15 cellular contexts compared by ENCODE assay signal in the genomic region with DNA sequence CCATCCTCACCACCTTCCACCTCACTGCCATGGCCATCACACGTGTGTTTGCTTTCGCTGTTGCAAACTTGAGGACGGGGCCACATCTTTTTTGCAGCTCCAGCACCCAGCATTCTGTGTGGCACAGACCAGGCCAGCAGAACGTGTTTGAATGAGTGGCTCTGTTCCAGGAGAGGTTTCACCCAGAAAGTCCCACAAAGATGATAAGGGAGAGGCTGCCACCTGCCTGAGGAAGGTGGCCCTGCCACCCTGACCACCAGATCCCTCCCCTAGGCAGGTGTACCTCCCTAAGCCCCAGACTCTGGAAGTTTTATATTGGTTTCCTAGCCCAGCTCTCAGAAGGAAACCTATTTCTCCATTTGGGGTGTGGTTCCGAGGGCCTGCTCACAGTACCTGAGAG.
DNase-seq lines count a peak whose midpoint lies in the region; ATAC-seq and TF ChIP-seq lines count a peak whose summit lies in the region.
"Had no signal": no experiment of that assay in that cellular context is flagged by ENCODE, and none has a peak within 500 bp of the region (broad histone marks: within the 10 kb centered on the region; RNA-seq: fewer than 3 reads in every experiment).

No MANE protein-coding gene starts in this region.

- H3K27me3 Mint-ChIP-seq in nephron progenitor cell (ENCODE audit: low read depth, poor library complexity): peaks cover 6% of the 10 kb centered on the region

- RAD21 ChIA-PET in HCT116 (lab: Charles Lee; ENCODE audit: low non-redundant PET in 1 of 2, low total read pairs in 2 of 2, uncharacterized antibody in 2 of 2, unreplicated experiment in 2 of 2): no interaction called here

- H3K9me2 ChIP-seq in HCT116 (ENCODE audit: insufficient read depth): no peaks in the 10 kb centered on the region

- H3K27ac Mint-ChIP-seq in nephron progenitor cell: no peak overlapping the region
- H3K27ac Mint-ChIP-seq: activated naive CD4-positive, alpha-beta T cell treated with anti-CD3 and anti-CD28 coated beads for 36 hours had no signal

- H3K9me3 ChIP-seq in HCT116 (ENCODE audit: control insufficient read depth in 1 of 2, insufficient read depth in 1 of 2, low read depth in 1 of 2, low read length in 2 of 2) (no peaks in the 10 kb centered on the region), tibial nerve (no peaks in the 10 kb centered on the region)
- H3K9me3 ChIP-seq: heart right ventricle, spleen had no signal

- TF ChIP-seq EP300 in tibial nerve (IDR thresholded peaks at IDR 0.05): no peak

- POLR2A ChIA-PET in HCT116 (lab: Charles Lee): no interaction called here

- no peaks in the 10 kb centered on the region for H3K79me2 ChIP-seq in HCT116 (ENCODE audit: insufficient read depth, low read length)

- H3K27ac ChIP-seq in HCT116 (ENCODE audit: low read depth, low read length): no peak overlapping the region
- no peak overlapping the region for H3K27ac ChIP-seq in tibial nerve
- H3K27ac ChIP-seq: coronary artery, heart right ventricle, spleen had no signal

- DNase-seq in DMS79 treated with DMSO at 0.1 percent for 48 hours (lab: John Stamatoyannopoulos, UW) (peak; percentile 58), HCT116 (ENCODE audit: low read depth, low spot score) (peak; percentile 6), RPMI8226 (peak; percentile 84), kidney epithelial cell (ENCODE audit: low read depth) (no peak), nephron progenitor cell (no peak), NCI-H226 (no peak), tibial nerve (ENCODE audit: low spot score in 2 of 2) (no peak)
- DNase-seq: activated CD4-positive, alpha-beta T cell treated with anti-CD3 and anti-CD28 coated beads for 4 hours; activated naive CD4-positive, alpha-beta T cell treated with anti-CD3 and anti-CD28 coated beads for 36 hours; heart right ventricle; NCI-H1694 treated with DMSO at 0.1 percent for 48 hours; SHP77 treated with DMSO at 0.1 percent for 48 hours; spleen had no signal

- peak; percentile 71 for ATAC-seq in HCT116
- no peak for ATAC-seq in HG02798 (IDR thresholded peaks at IDR 0.05; ENCODE audit: poor library complexity, unreplicated experiment)

- H3K9ac ChIP-seq in HCT116 (ENCODE audit: low read length): no peak overlapping the region

- 71 to 74% methylated on average over 5 of the region's 5 CpGs for WGBS in tibial nerve, 2 donors

- no peak overlapping the region for H3K4me3 Mint-ChIP-seq in nephron progenitor cell
- H3K4me3 Mint-ChIP-seq: activated naive CD4-positive, alpha-beta T cell treated with anti-CD3 and anti-CD28 coated beads for 36 hours had no signal

- TF ChIP-seq CTCF in HCT116 (IDR thresholded peaks at IDR 0.05 in 2 of 3, conservative IDR thresholded peaks at IDR 0.05 in 1 of 3; ENCODE audit: borderline replicate concordance in 1 of 3, insufficient read depth in 1 of 3, low read depth in 2 of 3, low read length in 2 of 3) (peak; percentile 18 to 39 (median 34); a peak in 4 of 6 replicates), kidney epithelial cell (IDR thresholded peaks at IDR 0.05; ENCODE audit: insufficient read depth, low read length, poor library complexity, severe bottlenecking) (peak; percentile 27), nephron progenitor cell (IDR thresholded peaks at IDR 0.05) (no peak), tibial nerve (IDR thresholded peaks at IDR 0.05) (no peak)

- no peak for TF ChIP-seq POLR2A in HCT116 (IDR thresholded peaks at IDR 0.05; ENCODE audit: borderline replicate concordance, extremely low read depth, insufficient read depth, insufficient read length)
- TF ChIP-seq POLR2A in tibial nerve (IDR thresholded peaks at IDR 0.05): no peak

- H3K36me3 ChIP-seq in HCT116 (ENCODE audit: control insufficient read depth in 1 of 2, insufficient read depth in 2 of 2, low read length in 2 of 2): no peaks in the 10 kb centered on the region
- no peaks in the 10 kb centered on the region for H3K36me3 ChIP-seq in kidney epithelial cell (ENCODE audit: control insufficient read depth, insufficient read depth, low read length)
- H3K36me3 ChIP-seq in tibial nerve: no peaks in the 10 kb centered on the region
- H3K36me3 ChIP-seq: heart right ventricle, spleen had no signal

- H3K36me3 Mint-ChIP-seq in nephron progenitor cell (ENCODE audit: low read depth): peaks cover 9% of the 10 kb centered on the region

- CTCF ChIA-PET in HCT116 (lab: Charles Lee): no interaction called here

- no peak overlapping the region for H2AFZ ChIP-seq in HCT116 (ENCODE audit: low read depth, low read length, poor library complexity, severe bottlenecking)

- H3K4me1 ChIP-seq in HCT116 (ENCODE audit: control insufficient read depth in 1 of 2, insufficient read depth in 2 of 2, low read length in 2 of 2) (no peaks in the 10 kb centered on the region), tibial nerve (no peaks in the 10 kb centered on the region)
- H3K4me1 ChIP-seq: heart right ventricle, spleen had no signal

- intact Hi-C loops in HCT116 (cut with micrococcal nuclease): loop anchor here (1.0 kb wide), 1 partner anchor 283 kb away; no protein-coding TSS in a partner anchor

- no peaks in the 10 kb centered on the region for H4K20me1 ChIP-seq in HCT116 (ENCODE audit: insufficient read depth)

- peak; percentile 56 for TF ChIP-seq RAD21 in HCT116 (IDR thresholded peaks at IDR 0.05; ENCODE audit: low read depth)

- no TSS peak for BruUV-seq in HCT116 (replicated peaks; lab: Mats Ljungman, UMichigan)

- H3K4me1 Mint-ChIP-seq in nephron progenitor cell: peaks cover 53% of the 10 kb centered on the region

- H3K9me3 Mint-ChIP-seq in nephron progenitor cell: no peaks in the 10 kb centered on the region
- H3K9me3 Mint-ChIP-seq: activated naive CD4-positive, alpha-beta T cell treated with anti-CD3 and anti-CD28 coated beads for 36 hours had no signal

- H3K27me3 ChIP-seq in HCT116 (ENCODE audit: insufficient read depth, low read length): peaks cover 43% of the 10 kb centered on the region
- H3K27me3 ChIP-seq in kidney epithelial cell (ENCODE audit: control insufficient read depth, insufficient read depth, low read length): peaks cover 8% of the 10 kb centered on the region
- H3K27me3 ChIP-seq in tibial nerve: no peaks in the 10 kb centered on the region

- H3K4me2 ChIP-seq in HCT116 (ENCODE audit: low read length): no peak overlapping the region

- H3K4me3 ChIP-seq in HCT116 (replicated peaks in 1 of 2; ENCODE audit: low read depth in 1 of 2, low read length in 2 of 2) (no peak overlapping the region), kidney epithelial cell (ENCODE audit: low read depth, low read length) (no peak overlapping the region), tibial nerve (no peak overlapping the region)
- H3K4me3 ChIP-seq: coronary artery, heart right ventricle, spleen had no signal

TF ChIP-seq in HCT116, 20 proteins besides CTCF, POLR2A, EP300 and RAD21 (continues in another document):
- TF ChIP-seq YY1 (IDR thresholded peaks at IDR 0.05; ENCODE audit: extremely low read depth, insufficient replicate concordance, low read depth, low read length) (no peak), ZNF274 (IDR thresholded peaks at IDR 0.05; ENCODE audit: low read depth, low read length) (no peak), TCF7L2 (IDR thresholded peaks at IDR 0.05; ENCODE audit: borderline replicate concordance, extremely low read depth, insufficient read depth, insufficient read length) (no peak), CEBPB (IDR thresholded peaks at IDR 0.05; ENCODE audit: low read depth) (no peak), ZFX (IDR thresholded peaks at IDR 0.05) (no peak), EGR1 (IDR thresholded peaks at IDR 0.05; ENCODE audit: low read depth) (no peak), EZH2phosphoT487 (IDR thresholded peaks at IDR 0.05; ENCODE audit: borderline replicate concordance) (no peak), SRF (IDR thresholded peaks at IDR 0.05; ENCODE audit: low read depth) (no peak), ELF1 (IDR thresholded peaks at IDR 0.05; ENCODE audit: borderline replicate concordance, low read depth) (no peak), CBX3 (IDR thresholded peaks at IDR 0.05; ENCODE audit: low read depth) (no peak), SIN3A (IDR thresholded peaks at IDR 0.05; ENCODE audit: low read depth) (no peak), FOSL1 (IDR thresholded peaks at IDR 0.05; ENCODE audit: low read depth) (no peak)
- TF ChIP-seq, protein P1, sequence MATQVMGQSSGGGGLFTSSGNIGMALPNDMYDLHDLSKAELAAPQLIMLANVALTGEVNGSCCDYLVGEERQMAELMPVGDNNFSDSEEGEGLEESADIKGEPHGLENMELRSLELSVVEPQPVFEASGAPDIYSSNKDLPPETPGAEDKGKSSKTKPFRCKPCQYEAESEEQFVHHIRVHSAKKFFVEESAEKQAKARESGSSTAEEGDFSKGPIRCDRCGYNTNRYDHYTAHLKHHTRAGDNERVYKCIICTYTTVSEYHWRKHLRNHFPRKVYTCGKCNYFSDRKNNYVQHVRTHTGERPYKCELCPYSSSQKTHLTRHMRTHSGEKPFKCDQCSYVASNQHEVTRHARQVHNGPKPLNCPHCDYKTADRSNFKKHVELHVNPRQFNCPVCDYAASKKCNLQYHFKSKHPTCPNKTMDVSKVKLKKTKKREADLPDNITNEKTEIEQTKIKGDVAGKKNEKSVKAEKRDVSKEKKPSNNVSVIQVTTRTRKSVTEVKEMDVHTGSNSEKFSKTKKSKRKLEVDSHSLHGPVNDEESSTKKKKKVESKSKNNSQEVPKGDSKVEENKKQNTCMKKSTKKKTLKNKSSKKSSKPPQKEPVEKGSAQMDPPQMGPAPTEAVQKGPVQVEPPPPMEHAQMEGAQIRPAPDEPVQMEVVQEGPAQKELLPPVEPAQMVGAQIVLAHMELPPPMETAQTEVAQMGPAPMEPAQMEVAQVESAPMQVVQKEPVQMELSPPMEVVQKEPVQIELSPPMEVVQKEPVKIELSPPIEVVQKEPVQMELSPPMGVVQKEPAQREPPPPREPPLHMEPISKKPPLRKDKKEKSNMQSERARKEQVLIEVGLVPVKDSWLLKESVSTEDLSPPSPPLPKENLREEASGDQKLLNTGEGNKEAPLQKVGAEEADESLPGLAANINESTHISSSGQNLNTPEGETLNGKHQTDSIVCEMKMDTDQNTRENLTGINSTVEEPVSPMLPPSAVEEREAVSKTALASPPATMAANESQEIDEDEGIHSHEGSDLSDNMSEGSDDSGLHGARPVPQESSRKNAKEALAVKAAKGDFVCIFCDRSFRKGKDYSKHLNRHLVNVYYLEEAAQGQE (IDR thresholded peaks at IDR 0.05; ENCODE audit: low read depth): no peak
- TF ChIP-seq, protein P2, sequence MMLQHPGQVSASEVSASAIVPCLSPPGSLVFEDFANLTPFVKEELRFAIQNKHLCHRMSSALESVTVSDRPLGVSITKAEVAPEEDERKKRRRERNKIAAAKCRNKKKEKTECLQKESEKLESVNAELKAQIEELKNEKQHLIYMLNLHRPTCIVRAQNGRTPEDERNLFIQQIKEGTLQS (IDR thresholded peaks at IDR 0.05): no peak
- TF ChIP-seq, protein P3, sequence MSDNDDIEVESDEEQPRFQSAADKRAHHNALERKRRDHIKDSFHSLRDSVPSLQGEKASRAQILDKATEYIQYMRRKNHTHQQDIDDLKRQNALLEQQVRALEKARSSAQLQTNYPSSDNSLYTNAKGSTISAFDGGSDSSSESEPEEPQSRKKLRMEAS (IDR thresholded peaks at IDR 0.05): no peak

Comparison
In these comparisons a context has a peak if more than half of its experiments do, and no peak if none do; other contexts are left out.
1. DNase-seq: peak in DMS79 treated with DMSO at 0.1 percent for 48 hours (single experiment), HCT116 (single experiment) and RPMI8226 (single experiment); none in kidney epithelial cell (single experiment), nephron progenitor cell (single experiment), NCI-H226 (single experiment) and tibial nerve (0 of 2).
2. CTCF ChIP-seq: peak in HCT116 (3 of 3) and kidney epithelial cell (single experiment); none in nephron progenitor cell (single experiment) and tibial nerve (0 of 5).